In the genomic region with DNA sequence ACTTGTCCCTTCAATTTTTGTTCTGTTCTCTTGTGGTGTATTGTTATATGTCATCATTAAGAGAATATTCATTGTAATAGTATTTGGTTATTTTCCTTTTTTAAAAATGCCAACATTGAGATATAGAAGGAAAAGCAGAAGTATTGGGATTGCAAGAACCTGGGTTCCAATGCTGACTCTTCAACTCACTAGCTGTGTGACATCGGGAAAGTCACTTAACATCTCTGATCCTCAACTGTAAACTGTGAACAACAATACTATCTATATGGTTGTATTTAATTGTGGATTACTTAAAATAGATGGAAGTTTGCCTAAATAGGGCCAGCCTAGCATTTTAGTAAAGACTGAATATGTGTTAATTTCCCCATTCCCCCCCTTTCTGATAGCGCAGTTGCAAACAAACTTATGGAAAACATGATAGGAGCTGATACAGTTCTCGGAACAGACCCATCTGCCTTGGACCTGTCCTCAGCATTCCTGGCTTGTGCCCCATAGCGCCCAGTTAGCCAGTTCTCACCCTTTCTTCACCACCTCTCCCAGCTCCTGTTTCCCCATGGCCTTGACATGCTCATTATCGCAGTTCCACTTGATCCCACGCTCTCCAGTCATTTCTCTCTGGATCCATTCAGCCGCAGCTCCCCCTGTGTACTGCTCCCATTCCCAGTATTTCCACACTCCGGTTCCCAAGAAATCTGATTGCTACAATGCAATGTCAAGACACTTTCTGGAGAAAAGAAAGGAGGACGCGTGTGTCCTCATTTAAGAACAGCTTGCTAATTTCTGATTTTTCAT, we compare ENCODE assay signal across 18 cellular contexts. TPM values are rescaled to one million over a fixed set of nuclear protein-coding genes. Genes with fewer than 3 reads are reported as not detected.
DNase-seq lines count a peak whose midpoint lies in the region; ATAC-seq and TF ChIP-seq lines count a peak whose summit lies in the region.
"Had no signal": no experiment of that assay in that cellular context is flagged by ENCODE, and none has a peak within 500 bp of the region (broad histone marks: within the 10 kb centered on the region; RNA-seq: fewer than 3 reads in every experiment).

No MANE protein-coding gene starts in this region.

- H3K36me3 ChIP-seq in heart right ventricle, result no peaks in the 10 kb centered on the region
- H3K36me3 ChIP-seq in right lobe of liver, result peaks cover 0 to 4% (median 0%) of the 10 kb centered on the region in 4 donors
- H3K36me3 ChIP-seq in testis (ENCODE audit: low read depth, missing control alignments), result no peaks in the 10 kb centered on the region
- no peaks in the 10 kb centered on the region for H3K36me3 ChIP-seq in vagina
- H3K36me3 ChIP-seq: BE2C had no signal

- 30 to 50% methylated on average over 10 of the region's 10 CpGs for WGBS in heart right ventricle, 2 donors
- WGBS in right lobe of liver (ENCODE audit: insufficient coverage, low coverage, low lambda C conversion rate, missing lambda C conversion rate), result 29% methylated on average over 9 of the region's 10 CpGs
- 28 to 32% methylated on average over 9 to 10 of the region's 10 CpGs for WGBS in testis, 2 donors

- H3K27ac ChIP-seq in heart right ventricle (peak overlapping the region in 8 of 10 donors; percentile 9 to 79 (median 48)), right lobe of liver (peak overlapping the region; percentile 31 to 95 (median 83)), testis (peak overlapping the region in 1 of 2 donors; percentile 37), vagina (no peak overlapping the region)
- H3K27ac ChIP-seq: RWPE1 had no signal

- H3K9me3 Mint-ChIP-seq in T-helper 1 cell treated with Interleukin-12 subunit alpha and Interleukin-12 subunit beta and Interleukin-4 antibody, amounts not matched to agents 30 μg/mL and 1 μg/mL, for 36 hours, result no peaks in the 10 kb centered on the region
- H3K9me3 Mint-ChIP-seq: CD4-positive, alpha-beta T cell had no signal

- H3K27ac Mint-ChIP-seq in T-helper 1 cell treated with Interleukin-12 subunit alpha and Interleukin-12 subunit beta and Interleukin-4 antibody, amounts not matched to agents 30 μg/mL and 1 μg/mL, for 36 hours, result peak overlapping the region; percentile 22
- H3K27ac Mint-ChIP-seq: CD4-positive, alpha-beta T cell had no signal

- no peak overlapping the region for H3K4me3 Mint-ChIP-seq in T-helper 1 cell treated with Interleukin-12 subunit alpha and Interleukin-12 subunit beta and Interleukin-4 antibody, amounts not matched to agents 30 μg/mL and 1 μg/mL, for 36 hours
- H3K4me3 Mint-ChIP-seq: CD4-positive, alpha-beta T cell had no signal

- no peaks in the 10 kb centered on the region for H3K4me1 Mint-ChIP-seq in T-helper 1 cell treated with Interleukin-12 subunit alpha and Interleukin-12 subunit beta and Interleukin-4 antibody, amounts not matched to agents 30 μg/mL and 1 μg/mL, for 36 hours (ENCODE audit: low read depth)

- ATAC-seq in heart right ventricle (peak in 6 of 8 donors; percentile 20 to 66 (median 53)), right lobe of liver (peak; percentile 46 to 55 (median 48)), HG02610 (IDR thresholded peaks at IDR 0.05; ENCODE audit: unreplicated experiment) (no peak)

- intact Hi-C loops in heart right ventricle (cut with DNase I) (loop anchor here in 1 of 10 donors (10.0 kb wide), 1 partner anchor 57 kb away; no protein-coding TSS in a partner anchor), right lobe of liver (cut with DNase I) (no loop called here), testis (cut with DNase I; ENCODE audit: low total_unique reads) (no loop called here), vagina (cut with DNase I) (no loop called here)

- H3K9me3 ChIP-seq in heart right ventricle (peaks cover 0 to 6% (median 0%) of the 10 kb centered on the region in 11 donors), right lobe of liver (no peaks in the 10 kb centered on the region), testis (no peaks in the 10 kb centered on the region), vagina (no peaks in the 10 kb centered on the region)
- H3K9me3 ChIP-seq: BE2C had no signal

- no peak for DNase-seq in T-helper 1 cell
- no peak for DNase-seq in heart right ventricle
- DNase-seq in right lobe of liver, result no peak
- peak; percentile 42 for DNase-seq in testis
- no peak for DNase-seq in AG20443 (ENCODE audit: low spot score)
- DNase-seq in vagina (ENCODE audit: extremely low spot score in 2 of 2), result no peak
- DNase-seq: BE2C; CD4-positive, alpha-beta T cell; EL; H7; KBM-7; NCI-H1417 treated with DMSO at 0.1 percent for 48 hours; NCI-H1930; NCI-H2171 treated with DMSO at 0.1 percent for 48 hours; NCI-H446 treated with DMSO at 0.1 percent for 48 hours had no signal

- H3K27me3 Mint-ChIP-seq in T-helper 1 cell treated with Interleukin-12 subunit alpha and Interleukin-12 subunit beta and Interleukin-4 antibody, amounts not matched to agents 30 μg/mL and 1 μg/mL, for 36 hours (ENCODE audit: low read depth), result no peaks in the 10 kb centered on the region
- H3K27me3 Mint-ChIP-seq: CD4-positive, alpha-beta T cell had no signal

- H3K4me3 ChIP-seq in heart right ventricle (peak overlapping the region in 1 of 10 donors; percentile 20), right lobe of liver (peak overlapping the region in 1 of 3 donors; percentile 0), testis (no peak overlapping the region), vagina (no peak overlapping the region)

- no peak for TF ChIP-seq POLR2A in right lobe of liver (IDR thresholded peaks at IDR 0.05)
- no peak for TF ChIP-seq POLR2A in testis (IDR thresholded peaks at IDR 0.05)
- no peak for TF ChIP-seq POLR2A in vagina (IDR thresholded peaks at IDR 0.05)

- H3K27me3 ChIP-seq in heart right ventricle, result no peaks in the 10 kb centered on the region
- H3K27me3 ChIP-seq in right lobe of liver, result no peaks in the 10 kb centered on the region
- H3K27me3 ChIP-seq in testis, result no peaks in the 10 kb centered on the region
- H3K27me3 ChIP-seq in vagina, result no peaks in the 10 kb centered on the region
- H3K27me3 ChIP-seq: BE2C had no signal

- H3K4me1 ChIP-seq in heart right ventricle (peaks cover 0 to 28% (median 20%) of the 10 kb centered on the region in 9 donors), right lobe of liver (peaks cover 0 to 36% (median 10%) of the 10 kb centered on the region in 4 donors), testis (peaks cover 29% of the 10 kb centered on the region), vagina (no peaks in the 10 kb centered on the region)
- H3K4me1 ChIP-seq: BE2C had no signal

- H3K36me3 Mint-ChIP-seq in T-helper 1 cell treated with Interleukin-12 subunit alpha and Interleukin-12 subunit beta and Interleukin-4 antibody, amounts not matched to agents 30 μg/mL and 1 μg/mL, for 36 hours (ENCODE audit: low read depth), result no peaks in the 10 kb centered on the region

- TF ChIP-seq CTCF in heart right ventricle (IDR thresholded peaks at IDR 0.05), result no peak
- TF ChIP-seq CTCF in right lobe of liver (IDR thresholded peaks at IDR 0.05), result no peak
- TF ChIP-seq CTCF in testis (IDR thresholded peaks at IDR 0.05), result no peak
- no peak for TF ChIP-seq CTCF in vagina (IDR thresholded peaks at IDR 0.05)

RNA-seq across cellular contexts. Expression of a gene that starts 55.6 kb away (rescaled TPM):
- total RNA-seq in heart right ventricle (10 to 100 TPM in 9 of 10 donors, 1 to 10 TPM in 1; 9.5 to 15.1 (median 13.9) TPM), right lobe of liver (1 to 10 TPM; 5.0 to 9.4 (median 6.9) TPM), testis (10 to 100 TPM; 11.6 to 14.3 TPM), vagina (2.9 TPM)
- polyA plus RNA-seq in heart right ventricle (10 to 100 TPM in 1 of 2 donors, 1 to 10 TPM in 1; 7.5 to 15.0 TPM), testis (ENCODE audit: insufficient read depth, low read depth, low replicate concordance) (15.5 TPM)

RNA-seq across cellular contexts. Expression of a gene that starts 55.8 kb away (rescaled TPM):
- 10 to 100 TPM; 11.5 to 25.9 (median 13.9) TPM for total RNA-seq in heart right ventricle
- polyA plus RNA-seq in heart right ventricle, result 10 to 100 TPM in 1 of 2 donors, 1 to 10 TPM in 1; 9.4 to 24.6 TPM
- 10 to 100 TPM; 18.6 to 47.8 (median 39.0) TPM for total RNA-seq in right lobe of liver
- 10 to 100 TPM; 25.8 to 36.6 TPM for total RNA-seq in testis
- 15.4 TPM for polyA plus RNA-seq in testis (ENCODE audit: insufficient read depth, low read depth, low replicate concordance)
- 21.4 TPM for total RNA-seq in vagina
